1 cellular context compared by ENCODE assay signal in the genomic region with DNA sequence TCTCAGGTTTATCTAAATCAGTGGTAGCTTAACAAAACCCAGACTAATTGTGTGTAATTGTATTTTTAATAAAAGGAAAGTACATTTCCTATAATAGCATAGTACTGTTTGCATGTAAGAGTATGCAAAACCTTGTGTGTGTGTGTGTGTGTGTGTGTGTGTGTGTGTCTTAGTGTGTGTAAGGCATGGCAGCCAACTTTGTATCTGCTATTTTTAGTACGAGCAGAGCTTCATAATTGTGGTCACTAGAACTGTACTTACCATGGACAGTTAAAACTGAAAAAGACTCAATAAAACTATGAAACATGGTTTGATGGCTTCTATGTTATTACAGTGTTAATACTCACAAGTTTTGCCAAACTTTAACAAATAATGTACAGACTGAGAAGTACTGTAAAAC.
TF ChIP-seq lines count a peak whose summit lies in the region.

No MANE protein-coding gene starts in this region.

TF ChIP-seq in SK-N-SH, 30 proteins besides CTCF, POLR2A, EP300 and RAD21 (continued from another document):
- TF ChIP-seq, protein P1, sequence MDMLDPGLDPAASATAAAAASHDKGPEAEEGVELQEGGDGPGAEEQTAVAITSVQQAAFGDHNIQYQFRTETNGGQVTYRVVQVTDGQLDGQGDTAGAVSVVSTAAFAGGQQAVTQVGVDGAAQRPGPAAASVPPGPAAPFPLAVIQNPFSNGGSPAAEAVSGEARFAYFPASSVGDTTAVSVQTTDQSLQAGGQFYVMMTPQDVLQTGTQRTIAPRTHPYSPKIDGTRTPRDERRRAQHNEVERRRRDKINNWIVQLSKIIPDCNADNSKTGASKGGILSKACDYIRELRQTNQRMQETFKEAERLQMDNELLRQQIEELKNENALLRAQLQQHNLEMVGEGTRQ (IDR thresholded peaks at IDR 0.05; ENCODE audit: borderline replicate concordance, low read depth, low read length) = no peak
- no peak for TF ChIP-seq SIN3A (IDR thresholded peaks at IDR 0.05; ENCODE audit: borderline replicate concordance, low read depth, low read length)
- TF ChIP-seq TEAD4 (IDR thresholded peaks at IDR 0.05; ENCODE audit: borderline replicate concordance, insufficient read depth) = no peak
- TF ChIP-seq NRF1 (IDR thresholded peaks at IDR 0.05; ENCODE audit: low read depth, low read length) = no peak
- no peak for TF ChIP-seq YY1 (IDR thresholded peaks at IDR 0.05; ENCODE audit: low read depth)
- TF ChIP-seq, protein P2, sequence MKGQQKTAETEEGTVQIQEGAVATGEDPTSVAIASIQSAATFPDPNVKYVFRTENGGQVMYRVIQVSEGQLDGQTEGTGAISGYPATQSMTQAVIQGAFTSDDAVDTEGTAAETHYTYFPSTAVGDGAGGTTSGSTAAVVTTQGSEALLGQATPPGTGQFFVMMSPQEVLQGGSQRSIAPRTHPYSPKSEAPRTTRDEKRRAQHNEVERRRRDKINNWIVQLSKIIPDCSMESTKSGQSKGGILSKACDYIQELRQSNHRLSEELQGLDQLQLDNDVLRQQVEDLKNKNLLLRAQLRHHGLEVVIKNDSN (IDR thresholded peaks at IDR 0.05; ENCODE audit: borderline replicate concordance, low read depth) = no peak
- no peak for TF ChIP-seq CHD2 (IDR thresholded peaks at IDR 0.05; ENCODE audit: low read length, partially characterized antibody)
